ENCODE assay signal across 17 cellular contexts in genomic region chr3:10558726-10559125, GRCh38. TPM values are rescaled to one million over a fixed set of nuclear protein-coding genes. Genes with fewer than 3 reads are reported as not detected.
A peak's percentile ranks its signal among the peaks of the same experiment; 100 is the strongest.
DNase-seq lines count a peak whose midpoint lies in the region; ATAC-seq and TF ChIP-seq lines count a peak whose summit lies in the region.
"Had no signal": no experiment of that assay in that cellular context is flagged by ENCODE, and none has a peak within 500 bp of the region (broad histone marks: within the 10 kb centered on the region; RNA-seq: fewer than 3 reads in every experiment).

No MANE protein-coding gene starts in this region.

- peak; percentile 51 for ATAC-seq in Right ventricle myocardium superior (ENCODE audit: poor library complexity)
- no peak for ATAC-seq in HG02970 (IDR thresholded peaks at IDR 0.05; ENCODE audit: low FRiP score, unreplicated experiment)
- ATAC-seq: CD8-positive, alpha-beta T cell; GM12878 had no signal

- H3K4me1 Mint-ChIP-seq in brain (peaks cover 47% of the 10 kb centered on the region), neural crest cell (peaks cover 35% of the 10 kb centered on the region)

- TF ChIP-seq CTCF in brain (conservative IDR thresholded peaks at IDR 0.05): no peak
- no peak for TF ChIP-seq CTCF in neural crest cell (conservative IDR thresholded peaks at IDR 0.05)
- TF ChIP-seq CTCF in tibial artery (IDR thresholded peaks at IDR 0.05): no peak

- H3K36me3 Mint-ChIP-seq in brain (no peaks in the 10 kb centered on the region), neural crest cell (ENCODE audit: low read depth) (no peaks in the 10 kb centered on the region)
- H3K36me3 Mint-ChIP-seq: CD8-positive, alpha-beta T cell had no signal

- peak overlapping the region in 3 of 5 experiments; percentile 2 to 33 (median 10) for H3K27ac Mint-ChIP-seq in brain
- peak overlapping the region; percentile 59 for H3K27ac Mint-ChIP-seq in neural crest cell (ENCODE audit: unreplicated experiment)
- H3K27ac Mint-ChIP-seq: CD8-positive, alpha-beta T cell had no signal

- H3K36me3 ChIP-seq in tibial artery: no peaks in the 10 kb centered on the region
- H3K36me3 ChIP-seq: BLaER1, HAP-1 had no signal

- no peak overlapping the region for H3K4me3 Mint-ChIP-seq in brain
- H3K4me3 Mint-ChIP-seq in neural crest cell: no peak overlapping the region
- H3K4me3 Mint-ChIP-seq: CD8-positive, alpha-beta T cell had no signal

- no peak overlapping the region for H3K4me3 ChIP-seq in tibial artery
- H3K4me3 ChIP-seq: BLaER1, GM12878, HAP-1, K562 had no signal

- no peak for DNase-seq in Right ventricle myocardium superior
- DNase-seq in cardiac septum (ENCODE audit: low spot score): no peak
- DNase-seq in neural crest cell (ENCODE audit: low read depth, low spot score): no peak
- DNase-seq in tibial artery: no peak
- no peak for DNase-seq in hypothalamus (lab: John Stamatoyannopoulos, UW)
- DNase-seq: DND-41, GDM1, NCI-H2029 treated with DMSO at 0.1 percent for 48 hours, NCI-H2227 treated with DMSO at 0.1 percent for 48 hours, NCI-H774 had no signal

- no peaks in the 10 kb centered on the region for H3K9me3 ChIP-seq in tibial artery
- H3K9me3 ChIP-seq: BLaER1, HAP-1 had no signal

- H3K9me3 Mint-ChIP-seq in brain (peaks cover 0 to 8% (median 0%) of the 10 kb centered on the region in 5 experiments), neural crest cell (no peaks in the 10 kb centered on the region)
- H3K9me3 Mint-ChIP-seq: CD8-positive, alpha-beta T cell had no signal

- intact Hi-C loops in Right ventricle myocardium superior (cut with DNase I) (no loop called here), cardiac septum (cut with DNase I) (no loop called here), tibial artery (cut with DNase I; ENCODE audit: low total_unique reads) (no loop called here)

- H3K27ac ChIP-seq in tibial artery: no peak overlapping the region
- H3K27ac ChIP-seq: BLaER1 had no signal

- H3K27me3 ChIP-seq in tibial artery: peaks cover 0 to 17% of the 10 kb centered on the region in 2 donors
- H3K27me3 ChIP-seq: BLaER1 had no signal

- H3K27me3 Mint-ChIP-seq in brain (peaks cover 2% of the 10 kb centered on the region), neural crest cell (ENCODE audit: low read depth) (peaks cover 4% of the 10 kb centered on the region)

- H3K4me1 ChIP-seq in tibial artery: no peaks in the 10 kb centered on the region

RNA-seq across cellular contexts. Expression of gene ATP2B2, which starts 53.3 kb away (rescaled TPM):
- total RNA-seq in Right ventricle myocardium superior (not detected), cardiac septum (0.13 TPM), neural crest cell (0.23 and 0.42 TPM in 2 replicates)
- polyA plus RNA-seq in brain (ENCODE audit: insufficient read depth, low read depth, low replicate concordance): 13.9 TPM
- total RNA-seq: CD8-positive, alpha-beta T cell; GM12878; K562 had no signal
